12 cellular contexts compared by ENCODE assay signal in the genomic region with DNA sequence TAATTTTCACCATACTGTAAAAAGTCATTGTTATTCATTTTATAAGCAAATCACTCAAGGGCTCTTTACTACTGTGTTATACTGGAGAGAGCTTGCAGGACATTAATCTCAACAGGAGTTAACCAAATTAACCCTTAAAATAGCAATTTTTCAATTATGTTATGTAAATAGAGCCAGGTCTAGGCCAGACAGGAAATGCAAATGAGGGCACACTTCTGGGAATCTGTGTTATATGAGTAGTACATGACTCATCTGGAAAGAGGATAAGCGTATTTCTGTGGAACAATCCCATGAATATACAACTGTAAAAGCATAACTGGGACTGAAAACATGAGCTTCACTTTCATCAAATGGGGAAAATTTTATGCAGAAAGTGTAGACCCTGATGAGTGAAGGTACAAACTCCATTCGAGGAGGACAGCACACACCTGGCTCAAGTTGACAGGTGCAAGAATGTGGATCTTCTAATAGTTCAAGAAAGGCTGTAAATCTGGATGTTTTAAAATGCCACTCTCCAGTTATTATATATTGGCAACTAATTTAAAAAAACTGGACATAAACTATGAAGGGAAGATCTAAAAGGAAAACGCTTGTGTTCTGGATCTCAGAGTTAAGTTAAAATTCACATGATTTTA.
DNase-seq lines count a peak whose midpoint lies in the region; ATAC-seq and TF ChIP-seq lines count a peak whose summit lies in the region.
"Had no signal": no experiment of that assay in that cellular context is flagged by ENCODE, and none has a peak within 500 bp of the region (broad histone marks: within the 10 kb centered on the region; RNA-seq: fewer than 3 reads in every experiment).

No MANE protein-coding gene starts in this region.

- H3K9me3 Mint-ChIP-seq in endodermal cell, result no peaks in the 10 kb centered on the region
- no peaks in the 10 kb centered on the region for H3K9me3 Mint-ChIP-seq in CD4-positive, alpha-beta T cell
- H3K9me3 Mint-ChIP-seq: stimulated activated effector memory CD8-positive, alpha-beta T cell treated with anti-CD3 and anti-CD28 coated beads, Interleukin-12 subunit alpha, Interleukin-12 subunit beta, amount 100 ng/mL, for 72 hours had no signal

- H3K4me1 Mint-ChIP-seq in endodermal cell, result peaks cover 11% of the 10 kb centered on the region
- H3K4me1 Mint-ChIP-seq in CD4-positive, alpha-beta T cell (ENCODE audit: low read depth), result peaks cover 10% of the 10 kb centered on the region

- no peak overlapping the region for H3K4me3 ChIP-seq in endodermal cell (ENCODE audit: low read length)
- H3K4me3 ChIP-seq: right lobe of liver had no signal

- CTCF ChIA-PET in CD4-positive, alpha-beta T cell (lab: Charles Lee), result no interaction called here

- no peaks in the 10 kb centered on the region for H3K9me3 ChIP-seq in endodermal cell (ENCODE audit: control insufficient read depth, low read length)
- H3K9me3 ChIP-seq in CD4-positive, alpha-beta T cell (ENCODE audit: control insufficient read depth, low read length), result no peaks in the 10 kb centered on the region
- H3K9me3 ChIP-seq: right lobe of liver had no signal

- no peaks in the 10 kb centered on the region for H3K27me3 Mint-ChIP-seq in endodermal cell (ENCODE audit: insufficient read depth)
- H3K27me3 Mint-ChIP-seq in CD4-positive, alpha-beta T cell, result no peaks in the 10 kb centered on the region

- H3K4me3 Mint-ChIP-seq in endodermal cell, result no peak overlapping the region
- no peak overlapping the region for H3K4me3 Mint-ChIP-seq in CD4-positive, alpha-beta T cell
- H3K4me3 Mint-ChIP-seq: stimulated activated effector memory CD8-positive, alpha-beta T cell treated with anti-CD3 and anti-CD28 coated beads, Interleukin-12 subunit alpha, Interleukin-12 subunit beta, amount 100 ng/mL, for 72 hours had no signal

- no peaks in the 10 kb centered on the region for H3K36me3 ChIP-seq in endodermal cell (ENCODE audit: control insufficient read depth, insufficient read depth, low read length)
- H3K36me3 ChIP-seq: right lobe of liver had no signal

- DNase-seq in NCI-H146 (lab: John Stamatoyannopoulos, UW) (peak; percentile 9), NCI-H146 treated with DMSO at 0.1 percent for 48 hours (lab: John Stamatoyannopoulos, UW; ENCODE audit: unreplicated experiment) (no peak), NCI-H1436 (lab: John Stamatoyannopoulos, UW) (peak; percentile 22), cerebellar cortex (ENCODE audit: low spot score) (peak; percentile 6), omental fat pad (ENCODE audit: low spot score) (no peak), endodermal cell (no peak)
- DNase-seq in CD4-positive, alpha-beta T cell, result no peak
- DNase-seq: NCI-H1694 treated with DMSO at 0.1 percent for 48 hours, right lobe of liver, T1000 had no signal

- TF ChIP-seq CTCF in omental fat pad (IDR thresholded peaks at IDR 0.05) (no peak), endodermal cell (conservative IDR thresholded peaks at IDR 0.05) (no peak)
- no peak for TF ChIP-seq CTCF in CD4-positive, alpha-beta T cell (IDR thresholded peaks at IDR 0.05)

- 91 to 96% methylated on average over 2 to 3 of the region's 3 CpGs for WGBS in endodermal cell (ENCODE audit: insufficient coverage in 1 of 2, insufficient read length in 1 of 2), 2 experiments

- no peaks in the 10 kb centered on the region for H3K36me3 Mint-ChIP-seq in endodermal cell (ENCODE audit: low read depth)
- peaks cover 6% of the 10 kb centered on the region for H3K36me3 Mint-ChIP-seq in CD4-positive, alpha-beta T cell (ENCODE audit: low read depth)
- H3K36me3 Mint-ChIP-seq: stimulated activated effector memory CD8-positive, alpha-beta T cell treated with anti-CD3 and anti-CD28 coated beads, Interleukin-12 subunit alpha, Interleukin-12 subunit beta, amount 100 ng/mL, for 72 hours had no signal

- H3K27ac ChIP-seq in endodermal cell (ENCODE audit: low read depth, low read length), result no peak overlapping the region
- no peak overlapping the region for H3K27ac ChIP-seq in CD4-positive, alpha-beta T cell (ENCODE audit: low read depth, low read length)
- H3K27ac ChIP-seq: right lobe of liver had no signal

- no peak overlapping the region for H3K27ac Mint-ChIP-seq in endodermal cell
- no peak overlapping the region for H3K27ac Mint-ChIP-seq in CD4-positive, alpha-beta T cell
- H3K27ac Mint-ChIP-seq: stimulated activated effector memory CD8-positive, alpha-beta T cell treated with anti-CD3 and anti-CD28 coated beads, Interleukin-12 subunit alpha, Interleukin-12 subunit beta, amount 100 ng/mL, for 72 hours had no signal

- H3K9ac ChIP-seq in endodermal cell (ENCODE audit: extremely low read depth, low read length, poor library complexity, severe bottlenecking), result no peak overlapping the region

- peaks cover 4% of the 10 kb centered on the region for H3K4me1 ChIP-seq in endodermal cell (ENCODE audit: control insufficient read depth, insufficient read depth, low read length)

- peak; percentile 57 for ATAC-seq in omental fat pad (ENCODE audit: low FRiP score)
- no peak for ATAC-seq in CD4-positive, alpha-beta T cell (ENCODE audit: poor library complexity)
- no peak for ATAC-seq in GM18909 (IDR thresholded peaks at IDR 0.05; ENCODE audit: poor library complexity, unreplicated experiment)
- ATAC-seq: stimulated activated effector memory CD8-positive, alpha-beta T cell treated with anti-CD3 and anti-CD28 coated beads, Interleukin-12 subunit alpha, Interleukin-12 subunit beta, amount 100 ng/mL, for 72 hours had no signal

- intact Hi-C loops in CD4-positive, alpha-beta T cell (cut with DNase I, micrococcal nuclease), result no loop called here

- POLR2A ChIA-PET in CD4-positive, alpha-beta T cell (lab: Charles Lee), result no interaction called here

- no peaks in the 10 kb centered on the region for H3K27me3 ChIP-seq in endodermal cell (ENCODE audit: control insufficient read depth, insufficient read depth, low read length, poor library complexity, severe bottlenecking)
- no peaks in the 10 kb centered on the region for H3K27me3 ChIP-seq in CD4-positive, alpha-beta T cell (ENCODE audit: control insufficient read depth, insufficient read depth, low read length)
- H3K27me3 ChIP-seq: right lobe of liver had no signal

Comparison
In these comparisons a context has a peak if more than half of its experiments do, and no peak if none do; other contexts are left out.
1. DNase-seq: peak in NCI-H146 (single experiment), NCI-H1436 (single experiment) and cerebellar cortex (single experiment); none in NCI-H146 treated with DMSO at 0.1 percent for 48 hours (single experiment), omental fat pad (single experiment), endodermal cell (single experiment) and CD4-positive, alpha-beta T cell (0 of 10).